ENCODE assay signal across 8 cellular contexts in genomic region chr13:107650081-107650701, GRCh38.
DNase-seq lines count a peak whose midpoint lies in the region; ATAC-seq and TF ChIP-seq lines count a peak whose summit lies in the region.

No MANE protein-coding gene starts in this region.

- H3K9me3 ChIP-seq in left lung = no peaks in the 10 kb centered on the region

- ATAC-seq in GM18909 (IDR thresholded peaks at IDR 0.05; ENCODE audit: poor library complexity, unreplicated experiment) (peak; percentile 91), HG03175 (IDR thresholded peaks at IDR 0.05; ENCODE audit: unreplicated experiment) (peak; percentile 86), left lung (peak; percentile 85)
- ATAC-seq in activated CD4-positive, CD25-positive, alpha-beta regulatory T cell treated with anti-CD3 and anti-CD28 coated beads, Interleukin-2, amount 50 U/mL, for 24 hours = no peak

- no peaks in the 10 kb centered on the region for H3K4me1 ChIP-seq in left lung

- intact Hi-C loops in left lung (cut with DNase I) = loop anchor here in 1 of 2 donors (10.0 kb wide), 1 partner anchor 435 kb away; no protein-coding TSS in a partner anchor

- POLR2A ChIA-PET in BJ (lab: Charles Lee) = no interaction called here

- CTCF ChIA-PET in BJ (lab: Yijun Ruan, JAX) = no interaction called here

- H3K36me3 ChIP-seq in BJ (ENCODE audit: control insufficient read depth, insufficient read depth, low read length) (no peaks in the 10 kb centered on the region), left lung (no peaks in the 10 kb centered on the region)

- DNase-seq in BJ (ENCODE audit: low read depth) (no peak), SHP77 (lab: John Stamatoyannopoulos, UW) (peak; percentile 51 to 74), cerebellum (ENCODE audit: low spot score) (peak; percentile 19), left lung (peak; percentile 36 to 73), substantia nigra (lab: John Stamatoyannopoulos, UW) (peak in 41 of 49 donors; percentile 0 to 64 (median 22))

- TF ChIP-seq CTCF in BJ (IDR thresholded peaks at IDR 0.05; ENCODE audit: insufficient read depth, low read depth, low read length) (peak; percentile 39), left lung (IDR thresholded peaks at IDR 0.05) (peak; percentile 55 to 85)

- H3K27ac ChIP-seq in left lung (no peak overlapping the region), substantia nigra (ENCODE audit: low read depth, low read length, poor library complexity, severe bottlenecking) (no peak overlapping the region)

- H3K27me3 ChIP-seq in BJ (ENCODE audit: control insufficient read depth, insufficient read depth, low read length) = no peaks in the 10 kb centered on the region
- H3K27me3 ChIP-seq in left lung = no peaks in the 10 kb centered on the region

- H3K4me3 ChIP-seq in BJ (ENCODE audit: low read depth, low read length) = no peak overlapping the region
- no peak overlapping the region for H3K4me3 ChIP-seq in left lung

Comparison
In these comparisons a context has a peak if more than half of its experiments do, and no peak if none do; other contexts are left out.
1. ATAC-seq: peak in GM18909 (single experiment), HG03175 (single experiment) and left lung (single experiment); none in activated CD4-positive, CD25-positive, alpha-beta regulatory T cell treated with anti-CD3 and anti-CD28 coated beads, Interleukin-2, amount 50 U/mL, for 24 hours (0 of 2).